Comparison of ENCODE assay signal across 11 cellular contexts in the genomic region with DNA sequence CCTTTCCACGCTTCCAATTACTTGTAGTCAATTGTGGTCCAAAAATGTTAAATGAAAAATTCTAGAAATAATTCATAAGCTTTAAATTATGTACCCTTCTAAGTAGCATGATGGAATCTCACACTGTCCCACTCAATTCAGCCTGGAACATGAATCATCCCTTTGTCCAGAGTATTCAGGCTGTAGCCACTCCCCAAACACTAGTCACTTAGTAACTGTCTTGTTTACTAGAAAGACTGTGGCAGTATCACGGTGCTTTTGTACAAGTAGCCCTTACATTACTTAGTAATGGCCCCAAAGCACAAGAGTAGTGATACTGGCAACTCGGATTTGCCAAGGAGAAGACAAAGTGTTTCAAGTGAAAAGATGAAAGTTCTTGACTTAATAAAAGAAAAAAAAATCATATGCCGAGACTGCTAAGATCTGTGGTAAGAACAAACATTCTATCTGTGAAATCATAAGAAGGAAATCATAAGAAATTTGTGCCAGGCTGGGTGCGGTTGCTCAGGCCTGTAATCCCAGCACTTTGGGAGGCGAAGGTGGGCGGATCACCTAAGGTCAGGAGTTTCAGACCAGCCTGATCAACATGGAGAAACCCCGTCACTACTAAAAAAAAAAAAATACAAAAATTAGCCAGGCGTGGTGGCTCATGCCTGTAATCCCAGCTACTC.
A peak's percentile ranks its signal among the peaks of the same experiment; 100 is the strongest.
DNase-seq lines count a peak whose midpoint lies in the region; ATAC-seq, FAIRE-seq and TF ChIP-seq lines count a peak whose summit lies in the region.
"Had no signal": no experiment of that assay in that cellular context is flagged by ENCODE, and none has a peak within 500 bp of the region (broad histone marks: within the 10 kb centered on the region; RNA-seq: fewer than 3 reads in every experiment).

No MANE protein-coding gene starts in this region.

- dilution Hi-C loops in endothelial cell of umbilical vein (cut with MboI; ENCODE audit: extremely low pct_ligation_motif_present, low sequenced_read_pairs), result no loop called here

- TF ChIP-seq CTCF in endothelial cell of umbilical vein (IDR thresholded peaks at IDR 0.05; ENCODE audit: extremely low read depth in 1 of 2, insufficient read depth in 1 of 2, low read depth in 1 of 2, low read length in 2 of 2), result no peak
- TF ChIP-seq CTCF in nephron progenitor cell (IDR thresholded peaks at IDR 0.05), result no peak
- no peak for TF ChIP-seq CTCF in adrenal gland (IDR thresholded peaks at IDR 0.05)

- no peak for FAIRE-seq in endothelial cell of umbilical vein (lab: Jason Lieb, UNC)

- H3K79me2 ChIP-seq in endothelial cell of umbilical vein (ENCODE audit: control insufficient read depth, insufficient read depth, low read length), result no peaks in the 10 kb centered on the region

- DNase-seq in Caki2 (ENCODE audit: low read depth) (peak; percentile 81), NCI-H226 (peak; percentile 72), endothelial cell of umbilical vein (ENCODE audit: low read depth, low spot score) (peak; percentile 63), nephron progenitor cell (no peak), NCI-H510A treated with DMSO at 0.1 percent for 48 hours (lab: John Stamatoyannopoulos, UW) (no peak), adrenal gland (no peak)
- DNase-seq in activated effector memory CD4-positive, alpha-beta T cell treated with Interleukin-2 at 50 U/mL for 16 hours, result no peak
- DNase-seq: stimulated activated CD4-positive, alpha-beta T cell treated with anti-CD3 and anti-CD28 coated beads, Interleukin-2, amount 100 ng/mL, for 48 hours; T-cell had no signal

- H3K4me1 ChIP-seq in endothelial cell of umbilical vein (ENCODE audit: control insufficient read depth, extremely low read depth, insufficient read depth, low read length) (no peaks in the 10 kb centered on the region), adrenal gland (replicated peaks in 1 of 2) (no peaks in the 10 kb centered on the region)

- POLR2A ChIA-PET in endothelial cell of umbilical vein (lab: Charles Lee), result no interaction called here

- 83 to 86% (median 85%) methylated on average over 9 of the region's 9 CpGs for WGBS in adrenal gland, 4 donors

- H3K36me3 ChIP-seq in endothelial cell of umbilical vein (ENCODE audit: control insufficient read depth in 2 of 2, extremely low read depth in 1 of 2, insufficient read depth in 2 of 2, low read length in 2 of 2) (peaks cover 0 to 5% of the 10 kb centered on the region in 2 experiments), adrenal gland (replicated peaks in 1 of 2) (no peaks in the 10 kb centered on the region)

- peaks cover 27% of the 10 kb centered on the region for H3K36me3 Mint-ChIP-seq in nephron progenitor cell (ENCODE audit: low read depth)

- no peaks in the 10 kb centered on the region for H3K27me3 Mint-ChIP-seq in nephron progenitor cell (ENCODE audit: low read depth, poor library complexity)
- H3K27me3 Mint-ChIP-seq: activated naive CD4-positive, alpha-beta T cell treated with anti-CD3 and anti-CD28 coated beads, Interleukin-2, amount 50 U/mL, for 24 hours; T-cell had no signal

- H3K4me2 ChIP-seq in endothelial cell of umbilical vein (ENCODE audit: insufficient read depth, low read length), result no peak overlapping the region

- H3K9me1 ChIP-seq in endothelial cell of umbilical vein (replicated peaks; ENCODE audit: control insufficient read depth, extremely low read depth, insufficient read depth, low read length), result peaks cover 3% of the 10 kb centered on the region

- no peak overlapping the region for H2AFZ ChIP-seq in endothelial cell of umbilical vein (ENCODE audit: low read depth, low read length)

- CTCF ChIA-PET in endothelial cell of umbilical vein (lab: Charles Lee), result interaction anchor here (1.3 kb wide), 1 partner anchor 27 kb away, joined by 4 read pairs; no protein-coding TSS in a partner anchor

- H3K27ac ChIP-seq in endothelial cell of umbilical vein (ENCODE audit: insufficient read depth, low read depth, low read length), result peak overlapping the region; percentile 7
- no peak overlapping the region for H3K27ac ChIP-seq in adrenal gland

- no peak for ATAC-seq in HG03432 (IDR thresholded peaks at IDR 0.05; ENCODE audit: unreplicated experiment)
- ATAC-seq: T-cell had no signal

- BruUV-seq in endothelial cell of umbilical vein (replicated peaks; lab: Mats Ljungman, UMichigan), result no TSS peak

- no peaks in the 10 kb centered on the region for H3K9me3 Mint-ChIP-seq in nephron progenitor cell
- H3K9me3 Mint-ChIP-seq: T-cell had no signal

- no peaks in the 10 kb centered on the region for H3K4me1 Mint-ChIP-seq in nephron progenitor cell
- H3K4me1 Mint-ChIP-seq: activated naive CD4-positive, alpha-beta T cell treated with anti-CD3 and anti-CD28 coated beads, Interleukin-2, amount 50 U/mL, for 24 hours; T-cell had no signal

- H3K27me3 ChIP-seq in endothelial cell of umbilical vein (ENCODE audit: control insufficient read depth in 2 of 2, insufficient read depth in 2 of 2, low read length in 2 of 2), result no peaks in the 10 kb centered on the region
- H3K27me3 ChIP-seq in adrenal gland, result no peaks in the 10 kb centered on the region

- in situ Hi-C loops in Caki2 (cut with HindIII; ENCODE audit: low pct_unique_long_range_greater_than_20kb, low sequenced_read_pairs), result loop anchor here (25.0 kb wide), 1 partner anchor 521 kb away; no protein-coding TSS in a partner anchor

- no peak overlapping the region for H3K9ac ChIP-seq in endothelial cell of umbilical vein (replicated peaks; ENCODE audit: extremely low read depth, insufficient read depth, low read length)

- intact Hi-C loops in endothelial cell of umbilical vein (cut with micrococcal nuclease) (no loop called here), adrenal gland (cut with DNase I) (no loop called here)

- H3K9me3 ChIP-seq in endothelial cell of umbilical vein (replicated peaks; ENCODE audit: control insufficient read depth, insufficient read depth, low read length), result no peaks in the 10 kb centered on the region
- H3K9me3 ChIP-seq in adrenal gland (replicated peaks in 1 of 3), result no peaks in the 10 kb centered on the region

- H4K20me1 ChIP-seq in endothelial cell of umbilical vein (replicated peaks; ENCODE audit: control insufficient read depth, extremely low read depth, insufficient read depth, low read length), result no peaks in the 10 kb centered on the region

- TF ChIP-seq POLR2A in endothelial cell of umbilical vein (IDR thresholded peaks at IDR 0.05; ENCODE audit: low read depth, low read length) (no peak), adrenal gland (IDR thresholded peaks at IDR 0.05) (no peak)

- H3K4me3 Mint-ChIP-seq in nephron progenitor cell, result no peak overlapping the region
- H3K4me3 Mint-ChIP-seq: activated naive CD4-positive, alpha-beta T cell treated with anti-CD3 and anti-CD28 coated beads, Interleukin-2, amount 50 U/mL, for 24 hours; T-cell had no signal

- H3K4me3 ChIP-seq in endothelial cell of umbilical vein (replicated peaks in 1 of 3; ENCODE audit: insufficient read depth in 1 of 3, low read depth in 1 of 3, low read length in 3 of 3), result no peak overlapping the region
- no peak overlapping the region for H3K4me3 ChIP-seq in adrenal gland

- H3K27ac Mint-ChIP-seq in nephron progenitor cell, result peak overlapping the region; percentile 77
- H3K27ac Mint-ChIP-seq: activated naive CD4-positive, alpha-beta T cell treated with anti-CD3 and anti-CD28 coated beads, Interleukin-2, amount 50 U/mL, for 24 hours; T-cell had no signal

TF ChIP-seq in endothelial cell of umbilical vein, 7 proteins besides CTCF, POLR2A, EP300 and RAD21:
- peak; percentile 29 for TF ChIP-seq JUN (IDR thresholded peaks at IDR 0.05; ENCODE audit: borderline replicate concordance, insufficient read depth, insufficient read length, low read depth)
- no peak for TF ChIP-seq GATA2 (IDR thresholded peaks at IDR 0.05; ENCODE audit: insufficient read depth, insufficient read length, low read depth, low read length)
- TF ChIP-seq POLR2AphosphoS5 (IDR thresholded peaks at IDR 0.05; ENCODE audit: insufficient read depth, low read depth, low read length), result no peak
- TF ChIP-seq, protein P1, sequence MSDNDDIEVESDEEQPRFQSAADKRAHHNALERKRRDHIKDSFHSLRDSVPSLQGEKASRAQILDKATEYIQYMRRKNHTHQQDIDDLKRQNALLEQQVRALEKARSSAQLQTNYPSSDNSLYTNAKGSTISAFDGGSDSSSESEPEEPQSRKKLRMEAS (IDR thresholded peaks at IDR 0.05; ENCODE audit: insufficient read depth, insufficient read length), result no peak
- peak; percentile 39 for TF ChIP-seq FOS (IDR thresholded peaks at IDR 0.05; ENCODE audit: borderline replicate concordance, insufficient read depth, low read length)

Comparison
In these comparisons a context has a peak if more than half of its experiments do, and no peak if none do; other contexts are left out.
1. DNase-seq: peak in Caki2 (single experiment), NCI-H226 (single experiment) and endothelial cell of umbilical vein (single experiment); none in nephron progenitor cell (single experiment), activated effector memory CD4-positive, alpha-beta T cell treated with Interleukin-2 at 50 U/mL for 16 hours (single experiment), NCI-H510A treated with DMSO at 0.1 percent for 48 hours (single experiment) and adrenal gland (0 of 7).